In the genomic region with DNA sequence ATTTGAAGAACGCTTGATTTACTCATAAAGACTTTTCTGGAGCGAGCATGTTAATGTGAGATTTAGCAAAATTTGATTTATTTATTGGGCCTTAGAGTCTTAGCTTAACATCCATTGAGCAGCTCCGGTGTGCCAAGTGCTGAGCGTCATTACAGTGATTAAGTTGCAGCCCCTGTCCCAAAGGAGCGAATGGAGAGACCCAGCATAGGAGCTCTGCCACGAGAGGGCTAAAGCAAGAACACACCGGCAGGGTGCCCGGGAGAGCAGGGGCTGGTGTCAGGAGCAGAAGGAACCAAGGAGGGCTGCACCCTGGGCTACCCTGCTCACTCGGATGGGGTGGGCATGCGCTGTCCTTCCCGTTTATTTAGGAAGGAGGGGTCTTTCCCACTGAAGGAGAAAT, we compare ENCODE assay signal across 2 cellular contexts.
TF ChIP-seq lines count a peak whose summit lies in the region.

No MANE protein-coding gene starts in this region.

TF ChIP-seq in A549, 52 proteins besides CTCF, POLR2A, EP300 and RAD21:
- TF ChIP-seq EHF (CRISPR knock-in tag; IDR thresholded peaks at IDR 0.05) (no peak), MYC (IDR thresholded peaks at IDR 0.05; ENCODE audit: borderline replicate concordance, low read length) (no peak), MAFK (IDR thresholded peaks at IDR 0.05; ENCODE audit: partially characterized antibody) (no peak), ZFP36 (IDR thresholded peaks at IDR 0.05; ENCODE audit: borderline replicate concordance, partially characterized antibody) (no peak), RARB (CRISPR knock-in tag; IDR thresholded peaks at IDR 0.05) (no peak), HOXB13 (CRISPR knock-in tag; IDR thresholded peaks at IDR 0.05; ENCODE audit: low read depth) (no peak)
- TF ChIP-seq, protein P1, sequence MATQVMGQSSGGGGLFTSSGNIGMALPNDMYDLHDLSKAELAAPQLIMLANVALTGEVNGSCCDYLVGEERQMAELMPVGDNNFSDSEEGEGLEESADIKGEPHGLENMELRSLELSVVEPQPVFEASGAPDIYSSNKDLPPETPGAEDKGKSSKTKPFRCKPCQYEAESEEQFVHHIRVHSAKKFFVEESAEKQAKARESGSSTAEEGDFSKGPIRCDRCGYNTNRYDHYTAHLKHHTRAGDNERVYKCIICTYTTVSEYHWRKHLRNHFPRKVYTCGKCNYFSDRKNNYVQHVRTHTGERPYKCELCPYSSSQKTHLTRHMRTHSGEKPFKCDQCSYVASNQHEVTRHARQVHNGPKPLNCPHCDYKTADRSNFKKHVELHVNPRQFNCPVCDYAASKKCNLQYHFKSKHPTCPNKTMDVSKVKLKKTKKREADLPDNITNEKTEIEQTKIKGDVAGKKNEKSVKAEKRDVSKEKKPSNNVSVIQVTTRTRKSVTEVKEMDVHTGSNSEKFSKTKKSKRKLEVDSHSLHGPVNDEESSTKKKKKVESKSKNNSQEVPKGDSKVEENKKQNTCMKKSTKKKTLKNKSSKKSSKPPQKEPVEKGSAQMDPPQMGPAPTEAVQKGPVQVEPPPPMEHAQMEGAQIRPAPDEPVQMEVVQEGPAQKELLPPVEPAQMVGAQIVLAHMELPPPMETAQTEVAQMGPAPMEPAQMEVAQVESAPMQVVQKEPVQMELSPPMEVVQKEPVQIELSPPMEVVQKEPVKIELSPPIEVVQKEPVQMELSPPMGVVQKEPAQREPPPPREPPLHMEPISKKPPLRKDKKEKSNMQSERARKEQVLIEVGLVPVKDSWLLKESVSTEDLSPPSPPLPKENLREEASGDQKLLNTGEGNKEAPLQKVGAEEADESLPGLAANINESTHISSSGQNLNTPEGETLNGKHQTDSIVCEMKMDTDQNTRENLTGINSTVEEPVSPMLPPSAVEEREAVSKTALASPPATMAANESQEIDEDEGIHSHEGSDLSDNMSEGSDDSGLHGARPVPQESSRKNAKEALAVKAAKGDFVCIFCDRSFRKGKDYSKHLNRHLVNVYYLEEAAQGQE (IDR thresholded peaks at IDR 0.05) = no peak

TF ChIP-seq in K562, 482 proteins besides CTCF, POLR2A, EP300 and RAD21:
- no peak for TF ChIP-seq MYC (IDR thresholded peaks at IDR 0.05; ENCODE audit: low read depth, low read length)
- no peak for TF ChIP-seq MYC (CRISPR knock-in tag; IDR thresholded peaks at IDR 0.05; ENCODE audit: borderline replicate concordance, low read depth)
